In genomic region chr15:41804361-41804760, GRCh38 we compare ENCODE assay signal across 13 cellular contexts. TPM values are rescaled to one million over a fixed set of nuclear protein-coding genes. Genes with fewer than 3 reads are reported as not detected.
DNase-seq lines count a peak whose midpoint lies in the region; ATAC-seq, FAIRE-seq and TF ChIP-seq lines count a peak whose summit lies in the region.
"Had no signal": no experiment of that assay in that cellular context is flagged by ENCODE, and none has a peak within 500 bp of the region (broad histone marks: within the 10 kb centered on the region; RNA-seq: fewer than 3 reads in every experiment).

No MANE protein-coding gene starts in this region.

- intact Hi-C loops in CD8-positive, alpha-beta T cell (cut with DNase I, micrococcal nuclease): no loop called here
- intact Hi-C loops in endothelial cell of umbilical vein (cut with micrococcal nuclease) (no loop called here), left ventricle myocardium superior (cut with micrococcal nuclease) (no loop called here)

- no peak for TF ChIP-seq CTCF in CD8-positive, alpha-beta T cell (IDR thresholded peaks at IDR 0.05)
- TF ChIP-seq CTCF in endothelial cell of umbilical vein (IDR thresholded peaks at IDR 0.05; ENCODE audit: extremely low read depth in 1 of 2, insufficient read depth in 1 of 2, low read depth in 1 of 2, low read length in 2 of 2): no peak
- TF ChIP-seq CTCF in osteocyte (IDR thresholded peaks at IDR 0.05): no peak

- peaks cover 10% of the 10 kb centered on the region for H3K4me1 Mint-ChIP-seq in CD8-positive, alpha-beta T cell (ENCODE audit: low read depth)
- H3K4me1 Mint-ChIP-seq in osteocyte (ENCODE audit: unreplicated experiment): peaks cover 27% of the 10 kb centered on the region

- POLR2A ChIA-PET in CD8-positive, alpha-beta T cell (lab: Charles Lee): no interaction called here
- POLR2A ChIA-PET in endothelial cell of umbilical vein (lab: Charles Lee): no interaction called here

- H3K9me3 ChIP-seq in CD8-positive, alpha-beta T cell (ENCODE audit: low read length): no peaks in the 10 kb centered on the region
- no peaks in the 10 kb centered on the region for H3K9me3 ChIP-seq in endothelial cell of umbilical vein (replicated peaks; ENCODE audit: control insufficient read depth, insufficient read depth, low read length)

- dilution Hi-C loops in endothelial cell of umbilical vein (cut with MboI; ENCODE audit: extremely low pct_ligation_motif_present, low sequenced_read_pairs): no loop called here

- CTCF ChIA-PET in CD8-positive, alpha-beta T cell (lab: Charles Lee): interaction anchor here (0.6 to 14.8 kb wide), 4 partner anchors 20 to 73 kb away, joined by 3 to 314 read pairs (median 4); partner anchors contain the start of gene MAPKBP1
- CTCF ChIA-PET in endothelial cell of umbilical vein (lab: Charles Lee): interaction anchor here (1.7 to 15.9 kb wide), 3 partner anchors 20 to 200 kb away, joined by 6 to 754 read pairs (median 6); partner anchors contain the start of gene MAPKBP1

- H4K20me1 ChIP-seq in endothelial cell of umbilical vein (replicated peaks; ENCODE audit: control insufficient read depth, extremely low read depth, insufficient read depth, low read length): no peaks in the 10 kb centered on the region

- no peaks in the 10 kb centered on the region for H3K9me1 ChIP-seq in endothelial cell of umbilical vein (replicated peaks; ENCODE audit: control insufficient read depth, extremely low read depth, insufficient read depth, low read length)

- peaks cover 12% of the 10 kb centered on the region for H3K4me1 ChIP-seq in CD8-positive, alpha-beta T cell (ENCODE audit: insufficient read depth, low read length)
- H3K4me1 ChIP-seq in endothelial cell of umbilical vein (ENCODE audit: control insufficient read depth, extremely low read depth, insufficient read depth, low read length): peaks cover 25% of the 10 kb centered on the region

- no peak for TF ChIP-seq POLR2A in endothelial cell of umbilical vein (IDR thresholded peaks at IDR 0.05; ENCODE audit: low read depth, low read length)

- H3K27me3 ChIP-seq in CD8-positive, alpha-beta T cell (ENCODE audit: insufficient read depth, low read length): no peaks in the 10 kb centered on the region
- H3K27me3 ChIP-seq in endothelial cell of umbilical vein (ENCODE audit: control insufficient read depth in 2 of 2, insufficient read depth in 2 of 2, low read length in 2 of 2): no peaks in the 10 kb centered on the region

- no peak for DNase-seq in CD8-positive, alpha-beta T cell
- DNase-seq in NCI-H2171 (lab: John Stamatoyannopoulos, UW): peak; percentile 9
- no peak for DNase-seq in endothelial cell of umbilical vein (ENCODE audit: low read depth, low spot score)
- no peak for DNase-seq in osteocyte (ENCODE audit: extremely low spot score, unreplicated experiment)
- no peak for DNase-seq in Ammon's horn (ENCODE audit: low spot score)
- DNase-seq in KG1 (lab: John Stamatoyannopoulos, UW): no peak
- DNase-seq in left ventricle myocardium superior: no peak
- DNase-seq: activated CD4-positive, alpha-beta T cell treated with anti-CD3 and anti-CD28 coated beads for 48 hours; glutamatergic neuron; NCI-H2227 treated with DMSO at 0.1 percent for 48 hours; SW 1271 had no signal

- no TSS peak for BruUV-seq in endothelial cell of umbilical vein (replicated peaks; lab: Mats Ljungman, UMichigan)

- peaks cover 36% of the 10 kb centered on the region for H3K36me3 Mint-ChIP-seq in CD8-positive, alpha-beta T cell
- peaks cover 7% of the 10 kb centered on the region for H3K36me3 Mint-ChIP-seq in osteocyte (ENCODE audit: unreplicated experiment)

- H3K79me2 ChIP-seq in endothelial cell of umbilical vein (ENCODE audit: control insufficient read depth, insufficient read depth, low read length): peaks cover 15% of the 10 kb centered on the region

- no peaks in the 10 kb centered on the region for H3K9me3 Mint-ChIP-seq in CD8-positive, alpha-beta T cell
- no peaks in the 10 kb centered on the region for H3K9me3 Mint-ChIP-seq in osteocyte (ENCODE audit: unreplicated experiment)

- no peak overlapping the region for H3K4me2 ChIP-seq in endothelial cell of umbilical vein (ENCODE audit: insufficient read depth, low read length)

- no peaks in the 10 kb centered on the region for H3K36me3 ChIP-seq in CD8-positive, alpha-beta T cell (ENCODE audit: insufficient read depth, low read length)
- peaks cover 2 to 6% of the 10 kb centered on the region in 2 experiments for H3K36me3 ChIP-seq in endothelial cell of umbilical vein (ENCODE audit: control insufficient read depth in 2 of 2, extremely low read depth in 1 of 2, insufficient read depth in 2 of 2, low read length in 2 of 2)

- peak overlapping the region; percentile 88 for H3K27ac Mint-ChIP-seq in CD8-positive, alpha-beta T cell
- H3K27ac Mint-ChIP-seq in osteocyte (ENCODE audit: unreplicated experiment): peak overlapping the region; percentile 98

- no peak overlapping the region for H3K27ac ChIP-seq in CD8-positive, alpha-beta T cell (ENCODE audit: low read depth, low read length)
- H3K27ac ChIP-seq in endothelial cell of umbilical vein (ENCODE audit: insufficient read depth, low read depth, low read length): peak overlapping the region; percentile 5
- H3K27ac ChIP-seq: C4-2B had no signal

- no peak for ATAC-seq in CD8-positive, alpha-beta T cell
- ATAC-seq in HG02798 (IDR thresholded peaks at IDR 0.05; ENCODE audit: poor library complexity, unreplicated experiment) (no peak), left ventricle myocardium superior (no peak)

- no peak overlapping the region for H3K4me3 ChIP-seq in CD8-positive, alpha-beta T cell (ENCODE audit: low read depth, low read length)
- no peak overlapping the region for H3K4me3 ChIP-seq in endothelial cell of umbilical vein (replicated peaks in 1 of 3; ENCODE audit: insufficient read depth in 1 of 3, low read depth in 1 of 3, low read length in 3 of 3)

- no peaks in the 10 kb centered on the region for H3K27me3 Mint-ChIP-seq in CD8-positive, alpha-beta T cell (ENCODE audit: low read depth)
- no peaks in the 10 kb centered on the region for H3K27me3 Mint-ChIP-seq in osteocyte (ENCODE audit: unreplicated experiment)

- H3K4me3 Mint-ChIP-seq in CD8-positive, alpha-beta T cell: no peak overlapping the region
- H3K4me3 Mint-ChIP-seq in osteocyte (ENCODE audit: unreplicated experiment): no peak overlapping the region

- H2AFZ ChIP-seq in endothelial cell of umbilical vein (ENCODE audit: low read depth, low read length): no peak overlapping the region

- no peak for FAIRE-seq in endothelial cell of umbilical vein (lab: Jason Lieb, UNC)

- H3K9ac ChIP-seq in endothelial cell of umbilical vein (replicated peaks; ENCODE audit: extremely low read depth, insufficient read depth, low read length): no peak overlapping the region

TF ChIP-seq in endothelial cell of umbilical vein, 7 proteins besides CTCF, POLR2A, EP300 and RAD21 (continues in another document):
- TF ChIP-seq JUN (IDR thresholded peaks at IDR 0.05; ENCODE audit: borderline replicate concordance, insufficient read depth, insufficient read length, low read depth): no peak
- no peak for TF ChIP-seq POLR2AphosphoS5 (IDR thresholded peaks at IDR 0.05; ENCODE audit: insufficient read depth, low read depth, low read length)
- TF ChIP-seq MYC (IDR thresholded peaks at IDR 0.05; ENCODE audit: low read depth, low read length): no peak
- TF ChIP-seq MAX (IDR thresholded peaks at IDR 0.05; ENCODE audit: insufficient read depth, insufficient read length): no peak
- TF ChIP-seq FOS (IDR thresholded peaks at IDR 0.05; ENCODE audit: borderline replicate concordance, insufficient read depth, low read length): no peak
- no peak for TF ChIP-seq EZH2 (IDR thresholded peaks at IDR 0.05; ENCODE audit: borderline replicate concordance, low read depth, low read length, severe bottlenecking)

RNA-seq across cellular contexts. Expression of gene JMJD7, which starts 23.5 kb away (rescaled TPM):
- total RNA-seq in CD8-positive, alpha-beta T cell: 10 to 100 TPM; 27.5 to 38.3 TPM
- total RNA-seq in endothelial cell of umbilical vein: 11.4 and 15.0 TPM in 2 replicates
- polyA plus RNA-seq in endothelial cell of umbilical vein: 7.3 and 7.8 TPM in 2 replicates
- polyA plus RNA-seq in endothelial cell of umbilical vein (2011; cell fraction: cytosol; rRNA removed): 4.2 and 5.8 TPM in 2 replicates
- polyA plus RNA-seq in endothelial cell of umbilical vein (2011; cell fraction: nucleus; rRNA removed): 6.5 and 9.4 TPM in 2 replicates
- polyA plus RNA-seq in endothelial cell of umbilical vein (2012): 2.4 and 3.3 TPM in 2 replicates
- 1.8 and 3.4 TPM in 2 replicates for polyA minus RNA-seq in endothelial cell of umbilical vein
- 2.8 TPM for polyA minus RNA-seq in endothelial cell of umbilical vein (2011; cell fraction: cytosol; rRNA and poly(A)+ RNA removed)
- polyA minus RNA-seq in endothelial cell of umbilical vein (2011; cell fraction: nucleus; rRNA and poly(A)+ RNA removed): 1.5 TPM in 1 of 2 replicates, not detected in the other
- 9.1 and 14.0 TPM in 2 replicates for total RNA-seq in osteocyte
- 16.7 TPM for total RNA-seq in left ventricle myocardium superior

RNA-seq across cellular contexts. Expression of gene MAPKBP1, which starts 30.1 kb away (rescaled TPM):
- 10 to 100 TPM; 24.2 to 25.3 TPM for total RNA-seq in CD8-positive, alpha-beta T cell
- 49.1 and 55.8 TPM in 2 replicates for total RNA-seq in endothelial cell of umbilical vein
- 12.3 and 12.7 TPM in 2 replicates for polyA plus RNA-seq in endothelial cell of umbilical vein
- 8.6 and 9.3 TPM in 2 replicates for polyA plus RNA-seq in endothelial cell of umbilical vein (2011; cell fraction: cytosol; rRNA removed)
- 70.8 and 89.9 TPM in 2 replicates for polyA plus RNA-seq in endothelial cell of umbilical vein (2011; cell fraction: nucleus; rRNA removed)
- 15.7 and 23.1 TPM in 2 replicates for polyA plus RNA-seq in endothelial cell of umbilical vein (2012)
- 41.6 and 59.5 TPM in 2 replicates for polyA minus RNA-seq in endothelial cell of umbilical vein
- 3.5 TPM for polyA minus RNA-seq in endothelial cell of umbilical vein (2011; cell fraction: cytosol; rRNA and poly(A)+ RNA removed)
- 69.2 and 84.3 TPM in 2 replicates for polyA minus RNA-seq in endothelial cell of umbilical vein (2011; cell fraction: nucleus; rRNA and poly(A)+ RNA removed)
- 28.0 and 34.2 TPM in 2 replicates for total RNA-seq in osteocyte
- total RNA-seq in left ventricle myocardium superior: 17.0 TPM

RNA-seq across cellular contexts. Expression of gene PLA2G4B, which starts 34.3 kb away (rescaled TPM):
- total RNA-seq in CD8-positive, alpha-beta T cell: 10 to 100 TPM; 25.0 to 26.1 TPM
- total RNA-seq in endothelial cell of umbilical vein (4.0 and 5.6 TPM in 2 replicates), osteocyte (3.2 and 6.9 TPM in 2 replicates), left ventricle myocardium superior (5.7 TPM)
- 3.7 and 7.9 TPM in 2 replicates for polyA plus RNA-seq in endothelial cell of umbilical vein
- polyA plus RNA-seq in endothelial cell of umbilical vein (2011; cell fraction: cytosol; rRNA removed): 1.7 and 2.5 TPM in 2 replicates
- polyA plus RNA-seq in endothelial cell of umbilical vein (2011; cell fraction: nucleus; rRNA removed): 14.1 and 20.3 TPM in 2 replicates
- polyA plus RNA-seq in endothelial cell of umbilical vein (2012): 1.2 and 2.1 TPM in 2 replicates
- 1.4 and 2.0 TPM in 2 replicates for polyA minus RNA-seq in endothelial cell of umbilical vein
- polyA minus RNA-seq in endothelial cell of umbilical vein (2011; cell fraction: cytosol; rRNA and poly(A)+ RNA removed): not detected
- polyA minus RNA-seq in endothelial cell of umbilical vein (2011; cell fraction: nucleus; rRNA and poly(A)+ RNA removed): 3.5 and 4.1 TPM in 2 replicates
